ENCODE assay signal across 8 cellular contexts in genomic region chr16:30417447-30418349, GRCh38. TPM values are rescaled to one million over a fixed set of nuclear protein-coding genes. Genes with fewer than 3 reads are reported as not detected.
A peak's percentile ranks its signal among the peaks of the same experiment; 100 is the strongest.
DNase-seq lines count a peak whose midpoint lies in the region; ATAC-seq and TF ChIP-seq lines count a peak whose summit lies in the region.

No MANE protein-coding gene starts in this region.

- TF ChIP-seq CTCF in AG09309 (IDR thresholded peaks at IDR 0.05; ENCODE audit: control insufficient read depth, insufficient read depth, low read depth, low read length, missing control alignments): peak; percentile 9
- TF ChIP-seq CTCF in endothelial cell (IDR thresholded peaks at IDR 0.05; ENCODE audit: unreplicated experiment): no peak

- H3K9me3 Mint-ChIP-seq in endothelial cell (ENCODE audit: unreplicated experiment): no peaks in the 10 kb centered on the region

- H3K4me3 ChIP-seq in AG09309 (ENCODE audit: control insufficient read depth, low read depth, low read length): peak overlapping the region; percentile 44

- DNase-seq in AG09309 (ENCODE audit: low read depth) (no peak), NCI-H748 (lab: John Stamatoyannopoulos, UW; ENCODE audit: unreplicated experiment) (peak; percentile 96), endothelial cell (ENCODE audit: low spot score) (peak; percentile 80), midbrain (lab: John Stamatoyannopoulos, UW) (peak; percentile 79)
- peak; percentile 90 for DNase-seq in activated CD8-positive, alpha-beta memory T cell treated with anti-CD3 and anti-CD28 coated beads, Interleukin-2, amount 50 U/mL, for 4 hours
- peak; percentile 84 to 85 for DNase-seq in stimulated activated CD8-positive, alpha-beta memory T cell treated with anti-CD3 and anti-CD28 coated beads, Interleukin-15, amount 100 ng/mL, for 48 hours (ENCODE audit: low read depth in 2 of 2)

- H3K4me1 Mint-ChIP-seq in endothelial cell (ENCODE audit: unreplicated experiment): peaks cover 7% of the 10 kb centered on the region

- ATAC-seq in GM18909 (IDR thresholded peaks at IDR 0.05; ENCODE audit: poor library complexity, unreplicated experiment): peak; percentile 81
- ATAC-seq in HG03175 (IDR thresholded peaks at IDR 0.05; ENCODE audit: unreplicated experiment): peak; percentile 76

- peaks cover 5% of the 10 kb centered on the region for H3K27me3 Mint-ChIP-seq in endothelial cell (ENCODE audit: unreplicated experiment)

- no peak overlapping the region for H3K4me3 Mint-ChIP-seq in endothelial cell (ENCODE audit: unreplicated experiment)

- H3K36me3 Mint-ChIP-seq in endothelial cell (ENCODE audit: low read depth, unreplicated experiment): peaks cover 33% of the 10 kb centered on the region

- H3K27ac Mint-ChIP-seq in endothelial cell (ENCODE audit: unreplicated experiment): no peak overlapping the region

RNA-seq across cellular contexts. Expression of gene ZNF771, which starts 10.3 kb away (rescaled TPM):
- 16.3 TPM for total RNA-seq in endothelial cell (ENCODE audit: unreplicated experiment)

RNA-seq across cellular contexts. Expression of gene DCTPP1, which starts 12.1 kb away (rescaled TPM):
- total RNA-seq in endothelial cell (ENCODE audit: unreplicated experiment): 61.1 TPM

RNA-seq across cellular contexts. Expression of gene ZNF48, which starts 22.5 kb away (rescaled TPM):
- 40.4 TPM for total RNA-seq in endothelial cell (ENCODE audit: unreplicated experiment)

RNA-seq across cellular contexts. Expression of gene SEPHS2, which starts 28.0 kb away (rescaled TPM):
- 43.1 TPM for total RNA-seq in endothelial cell (ENCODE audit: unreplicated experiment)

RNA-seq across cellular contexts. Expression of gene SEPTIN1, which starts 35.3 kb away (rescaled TPM):
- 1.6 TPM for total RNA-seq in endothelial cell (ENCODE audit: unreplicated experiment)
